ENCODE assay signal across 21 cellular contexts in genomic region chr5:168489059-168489458, GRCh38. TPM values are rescaled to one million over a fixed set of nuclear protein-coding genes. Genes with fewer than 3 reads are reported as not detected.
DNase-seq lines count a peak whose midpoint lies in the region; ATAC-seq, FAIRE-seq and TF ChIP-seq lines count a peak whose summit lies in the region.
"Had no signal": no experiment of that assay in that cellular context is flagged by ENCODE, and none has a peak within 500 bp of the region (broad histone marks: within the 10 kb centered on the region; RNA-seq: fewer than 3 reads in every experiment).

No MANE protein-coding gene starts in this region.

- no peaks in the 10 kb centered on the region for H3K27me3 Mint-ChIP-seq in neural crest cell (ENCODE audit: low read depth)
- H3K27me3 Mint-ChIP-seq: CD4-positive, alpha-beta memory T cell had no signal

- TF ChIP-seq CTCF in HepG2 (CRISPR knock-in tag; IDR thresholded peaks at IDR 0.05) (no peak), right lobe of liver (IDR thresholded peaks at IDR 0.05) (no peak), K562 (IDR thresholded peaks at IDR 0.05 in 2 of 3, conservative IDR thresholded peaks at IDR 0.05 in 1 of 3; ENCODE audit: insufficient read depth in 2 of 3, low read depth in 1 of 3, low read length in 3 of 3) (no peak), neural crest cell (conservative IDR thresholded peaks at IDR 0.05) (no peak)

- no peak overlapping the region for H3K4me3 ChIP-seq in HepG2 (replicated peaks in 1 of 3; ENCODE audit: insufficient read depth in 1 of 3, low read depth in 2 of 3, low read length in 3 of 3)
- no peak overlapping the region for H3K4me3 ChIP-seq in right lobe of liver
- H3K4me3 ChIP-seq in K562, result no peak overlapping the region
- H3K4me3 ChIP-seq: GM23338 had no signal

- WGBS in HepG2 (ENCODE audit: low lambda C conversion rate), result 97% methylated on average over 3 of the region's 3 CpGs
- 97% methylated on average over 3 of the region's 3 CpGs for WGBS in right lobe of liver (ENCODE audit: insufficient coverage, low coverage, low lambda C conversion rate, missing lambda C conversion rate)
- WGBS in K562 (ENCODE audit: insufficient coverage, low coverage, missing lambda C conversion rate), result 93% methylated on average over 3 of the region's 3 CpGs

- H3K36me3 ChIP-seq in HepG2 (replicated peaks in 1 of 2; ENCODE audit: control insufficient read depth in 1 of 2, insufficient read depth in 2 of 2, low read length in 2 of 2) (peaks cover 14 to 56% of the 10 kb centered on the region in 2 experiments), right lobe of liver (peaks cover 4 to 61% (median 28%) of the 10 kb centered on the region in 4 donors), K562 (ENCODE audit: control insufficient read depth, insufficient read depth, low read length) (peaks cover 64% of the 10 kb centered on the region)

- no peak for ATAC-seq in HepG2
- no peak for ATAC-seq in right lobe of liver
- ATAC-seq in K562, result no peak
- ATAC-seq: GM23338 had no signal

- TF ChIP-seq EP300 in HepG2 (IDR thresholded peaks at IDR 0.05; ENCODE audit: low read depth in 2 of 2, low read length in 2 of 2) (no peak), HepG2 (CRISPR knock-in tag; IDR thresholded peaks at IDR 0.05; ENCODE audit: borderline replicate concordance) (no peak), K562 (IDR thresholded peaks at IDR 0.05; ENCODE audit: low read length) (no peak)

- DNase-seq in HepG2 (ENCODE audit: low spot score) (no peak), right lobe of liver (no peak), K562 (ENCODE audit: extremely low read depth in 1 of 4, low spot score in 3 of 4) (no peak), neural crest cell (ENCODE audit: low read depth, low spot score) (no peak), NCI-H1694 treated with DMSO at 0.1 percent for 48 hours (lab: John Stamatoyannopoulos, UW) (no peak), NCI-H1436 treated with DMSO at 0.1 percent for 48 hours (lab: John Stamatoyannopoulos, UW) (no peak)
- DNase-seq: ACHN; CD4-positive, alpha-beta memory T cell; DMS153; DMS79; GDM1; HCEC 1CT; HFFc6 had no signal

- H3K9me3 ChIP-seq in HepG2 (ENCODE audit: low read length), result no peaks in the 10 kb centered on the region
- H3K9me3 ChIP-seq in right lobe of liver, result no peaks in the 10 kb centered on the region
- H3K9me3 ChIP-seq in K562 (replicated peaks; ENCODE audit: control insufficient read depth, insufficient read depth, low read depth, low read length), result no peaks in the 10 kb centered on the region

- H3K4me1 Mint-ChIP-seq in neural crest cell, result peaks cover 23% of the 10 kb centered on the region

- no peak overlapping the region for H3K4me2 ChIP-seq in HepG2 (ENCODE audit: low read depth, low read length)
- H3K4me2 ChIP-seq in K562 (ENCODE audit: insufficient read depth, low read length), result no peak overlapping the region
- H3K4me2 ChIP-seq: GM23338 had no signal

- in situ Hi-C loops in HepG2 (cut with HindIII; ENCODE audit: extremely low pct_ligation_motif_present, low pct_unique_long_range_greater_than_20kb) (loop anchor here (10.0 kb wide), 1 partner anchor 224 kb away; no protein-coding TSS in a partner anchor), K562 (cut with MboI) (no loop called here)

- H3K27ac ChIP-seq in HepG2 (ENCODE audit: extremely low read length, insufficient read depth, low read length), result no peak overlapping the region
- H3K27ac ChIP-seq in right lobe of liver, result no peak overlapping the region
- H3K27ac ChIP-seq in K562 (ENCODE audit: extremely low read depth, low read depth, low read length), result no peak overlapping the region
- H3K27ac ChIP-seq: C4-2B, HL-60 had no signal

- BruUV-seq in HepG2 (replicated peaks; lab: Mats Ljungman, UMichigan), result no TSS peak
- BruUV-seq in K562 (replicated peaks; lab: Mats Ljungman, UMichigan), result no TSS peak

- H3K9me3 Mint-ChIP-seq in neural crest cell, result no peaks in the 10 kb centered on the region
- H3K9me3 Mint-ChIP-seq: GM23338, HFFc6 had no signal

- H3K79me2 ChIP-seq in HepG2 (ENCODE audit: insufficient read depth, low read length), result peaks cover 33% of the 10 kb centered on the region
- peaks cover 26% of the 10 kb centered on the region for H3K79me2 ChIP-seq in K562 (ENCODE audit: control insufficient read depth, insufficient read depth, low read length)

- H2AFZ ChIP-seq in HepG2 (ENCODE audit: low read length) (no peak overlapping the region), K562 (ENCODE audit: low read depth, low read length) (no peak overlapping the region)
- H2AFZ ChIP-seq: GM23338 had no signal

- H3K9ac ChIP-seq in HepG2 (ENCODE audit: insufficient read depth, low read depth, low read length), result no peak overlapping the region
- no peak overlapping the region for H3K9ac ChIP-seq in K562 (ENCODE audit: insufficient read depth in 1 of 2, low read depth in 2 of 2, low read length in 2 of 2)

- no peak overlapping the region for H3K27ac Mint-ChIP-seq in neural crest cell (ENCODE audit: unreplicated experiment)
- H3K27ac Mint-ChIP-seq: GM23338 had no signal

- TF ChIP-seq RAD21 in HepG2 (CRISPR knock-in tag; IDR thresholded peaks at IDR 0.05) (no peak), K562 (CRISPR knock-in tag; conservative IDR thresholded peaks at IDR 0.05 in 1 of 2, IDR thresholded peaks at IDR 0.05 in 1 of 2) (no peak)

- no peak for TF ChIP-seq POLR2A in HepG2 (IDR thresholded peaks at IDR 0.05; ENCODE audit: insufficient read depth in 1 of 2, low read depth in 2 of 2, low read length in 2 of 2)
- no peak for TF ChIP-seq POLR2A in right lobe of liver (IDR thresholded peaks at IDR 0.05)
- TF ChIP-seq POLR2A in K562 (conservative IDR thresholded peaks at IDR 0.05), result no peak

- H3K27me3 ChIP-seq in HepG2 (ENCODE audit: control insufficient read depth in 1 of 2, insufficient read depth in 2 of 2, low read length in 2 of 2), result no peaks in the 10 kb centered on the region; a peak in 1 of 5 replicates
- H3K27me3 ChIP-seq in right lobe of liver, result no peaks in the 10 kb centered on the region
- H3K27me3 ChIP-seq in K562 (ENCODE audit: control insufficient read depth in 2 of 2, insufficient read depth in 2 of 2, low read length in 2 of 2), result no peaks in the 10 kb centered on the region

- H3K4me3 Mint-ChIP-seq in neural crest cell, result peak overlapping the region; percentile 7
- H3K4me3 Mint-ChIP-seq: GM23338, HFFc6 had no signal

- H4K20me1 ChIP-seq in HepG2 (ENCODE audit: insufficient read depth, low read length) (peaks cover 4% of the 10 kb centered on the region), K562 (replicated peaks; ENCODE audit: control insufficient read depth, insufficient read depth, low read length) (0 out of 2 replicates have a peak, but pooled peaks cover 4% of the 10 kb centered on the region)

- no peaks in the 10 kb centered on the region for H3K9me1 ChIP-seq in K562 (ENCODE audit: control insufficient read depth, insufficient read depth, low read length)

- POLR2A ChIA-PET in HepG2 (lab: Yijun Ruan, JAX), result no interaction called here
- POLR2A ChIA-PET in K562 (lab: Yijun Ruan, JAX), result no interaction called here

- FAIRE-seq in HepG2 (lab: Jason Lieb, UNC), result no peak
- no peak for FAIRE-seq in K562 (lab: Jason Lieb, UNC)
- FAIRE-seq: A204.1, GM12892, GM18507, H54 had no signal

- CTCF ChIA-PET in HepG2 (lab: Yijun Ruan, JAX; ENCODE audit: low intra/inter-chr PET ratio, low total read pairs) (no interaction called here), K562 (lab: Yijun Ruan, JAX; ENCODE audit: low intra/inter-chr PET ratio) (no interaction called here)

- intact Hi-C loops in HepG2 (cut with micrococcal nuclease; ENCODE audit: unreplicated experiment) (loop anchor here (10.0 kb wide), 1 partner anchor 86 kb away; the partner anchor contains the start of gene PANK3), right lobe of liver (cut with DNase I) (no loop called here), K562 (cut with micrococcal nuclease) (loop anchor here (5.0 kb wide), 1 partner anchor 88 kb away; the partner anchor contains the start of gene PANK3)

- H3K4me1 ChIP-seq in HepG2 (ENCODE audit: insufficient read depth, low read length), result peaks cover 22% of the 10 kb centered on the region; the same call in 1 of the 2 replicates
- H3K4me1 ChIP-seq in right lobe of liver, result peaks cover 0 to 7% (median 4%) of the 10 kb centered on the region in 4 donors
- peaks cover 0 to 2% of the 10 kb centered on the region in 2 experiments; a peak in 2 of 5 replicates for H3K4me1 ChIP-seq in K562 (replicated peaks in 1 of 2; ENCODE audit: control insufficient read depth in 2 of 2, insufficient read depth in 2 of 2, low read length in 2 of 2)

- H3K36me3 Mint-ChIP-seq in neural crest cell (ENCODE audit: low read depth), result peaks cover 13% of the 10 kb centered on the region

RNA-seq across cellular contexts. Expression of gene RARS1, which starts 2.8 kb away (rescaled TPM):
- total RNA-seq in HepG2 (2016; rRNA removed; fragmentation: Illumina TruSeq; extraction: Trizol) (170 and 234 TPM in 2 replicates), right lobe of liver (10 to 100 TPM; 25.7 to 41.1 (median 38.9) TPM), K562 (2014; rRNA removed) (97.0 and 109 TPM in 2 replicates), K562 (2014; rRNA removed; fragmentation: Illumina TruSeq; extraction: Trizol) (179 and 201 TPM in 2 replicates), K562 (2015; rRNA removed; fragmentation: Illumina TruSeq; extraction: Trizol) (135 and 151 TPM in 2 replicates), K562 (2021) (115 and 123 TPM in 2 replicates), neural crest cell (82.1 and 87.6 TPM in 2 replicates)
- 347 and 378 TPM in 2 replicates for total RNA-seq in HepG2 (2016; cell fraction: cytosol; rRNA removed; fragmentation: Illumina TruSeq; extraction: Trizol; ENCODE audit: low read depth)
- total RNA-seq in HepG2 (2016; cell fraction: insoluble cytoplasmic fraction; rRNA removed; fragmentation: Illumina TruSeq; extraction: Trizol), result 169 and 246 TPM in 2 replicates
- total RNA-seq in HepG2 (2016; cell fraction: membrane; rRNA removed; fragmentation: Illumina TruSeq; extraction: Trizol), result 105 and 124 TPM in 2 replicates
- total RNA-seq in HepG2 (2016; cell fraction: nucleus; rRNA removed; fragmentation: Illumina TruSeq; extraction: Trizol), result 78.0 and 91.8 TPM in 2 replicates
- polyA plus RNA-seq in HepG2 (2011; rRNA removed) (36.2 and 54.6 TPM in 2 replicates), K562 (2011; rRNA removed) (113 and 155 TPM in 2 replicates), K562 (2014; fragmentation: Illumina TruSeq; extraction: Trizol) (128 and 134 TPM in 2 replicates), K562 (2014; fragmentation: Nextera tagmentation; extraction: Ambion mirVana) (100 to 1,000 TPM; 139 to 196 TPM), K562 (2014; rRNA removed) (106 and 115 TPM in 2 replicates)
- 17.7 and 23.7 TPM in 2 replicates for polyA plus RNA-seq in HepG2 (2011; cell fraction: cytosol; rRNA removed)
- polyA plus RNA-seq in HepG2 (2011; cell fraction: nucleus; rRNA removed), result 36.1 and 43.2 TPM in 2 replicates
- polyA plus RNA-seq in HepG2 (2012), result 54.2 and 68.7 TPM in 2 replicates
- 10.9 and 12.8 TPM in 2 replicates for polyA plus RNA-seq in HepG2 (2016; cell fraction: cytosol; fragmentation: Illumina TruSeq; extraction: Trizol; ENCODE audit: low read depth)
- 148 and 154 TPM in 2 replicates for polyA plus RNA-seq in HepG2 (2016; cell fraction: insoluble cytoplasmic fraction; fragmentation: Illumina TruSeq; extraction: Trizol; ENCODE audit: low read depth)
- 18.4 and 20.4 TPM in 2 replicates for polyA plus RNA-seq in HepG2 (2016; cell fraction: membrane; fragmentation: Illumina TruSeq; extraction: Trizol; ENCODE audit: low read depth)
- polyA plus RNA-seq in HepG2 (2016; cell fraction: nucleus; fragmentation: Illumina TruSeq; extraction: Trizol; ENCODE audit: insufficient read depth, low read depth), result 93.6 and 93.7 TPM in 2 replicates
- 9.9 and 30.3 TPM in 2 replicates for polyA minus RNA-seq in HepG2 (2011; rRNA and poly(A)+ RNA removed; ENCODE audit: low replicate concordance)
- 33.1 and 33.8 TPM in 2 replicates for polyA minus RNA-seq in HepG2 (2011; cell fraction: cytosol; rRNA and poly(A)+ RNA removed)
- 68.4 and 69.3 TPM in 2 replicates for polyA minus RNA-seq in HepG2 (2011; cell fraction: nucleus; rRNA and poly(A)+ RNA removed)
- 68.3 and 208 TPM in 2 replicates for total RNA-seq in K562 (2011; cell fraction: chromatin; rRNA removed; ENCODE audit: low replicate concordance)
- total RNA-seq in K562 (2011; cell fraction: nucleolus; rRNA removed), result 29.7 and 35.0 TPM in 2 replicates
- 66.5 and 86.3 TPM in 2 replicates for total RNA-seq in K562 (2011; cell fraction: nucleoplasm; rRNA removed)
- 21.5 and 50.4 TPM in 2 replicates for polyA plus RNA-seq in K562 (2011; cell fraction: cytosol; rRNA removed)
- polyA plus RNA-seq in K562 (2011; cell fraction: nucleus; rRNA removed), result 34.0 and 58.0 TPM in 2 replicates
- 64.3 and 125 TPM in 2 replicates for polyA plus RNA-seq in K562 (2012)
- 163 and 169 TPM in 2 replicates for polyA minus RNA-seq in K562 (2011; rRNA and poly(A)+ RNA removed)
- polyA minus RNA-seq in K562 (2011; cell fraction: cytosol; rRNA and poly(A)+ RNA removed), result 38.4 and 62.4 TPM in 2 replicates
- polyA minus RNA-seq in K562 (2011; cell fraction: nucleus; rRNA and poly(A)+ RNA removed), result 23.7 and 40.7 TPM in 2 replicates

RNA-seq across cellular contexts. Expression of gene FBLL1, which starts 40.0 kb away (rescaled TPM):
- total RNA-seq in HepG2 (2016; rRNA removed; fragmentation: Illumina TruSeq; extraction: Trizol), result 0.18 and 0.29 TPM in 2 replicates
- total RNA-seq in HepG2 (2016; cell fraction: cytosol; rRNA removed; fragmentation: Illumina TruSeq; extraction: Trizol; ENCODE audit: low read depth), result 0.91 and 0.97 TPM in 2 replicates
- total RNA-seq in HepG2 (2016; cell fraction: insoluble cytoplasmic fraction; rRNA removed; fragmentation: Illumina TruSeq; extraction: Trizol), result 0.19 and 0.24 TPM in 2 replicates
- total RNA-seq in HepG2 (2016; cell fraction: membrane; rRNA removed; fragmentation: Illumina TruSeq; extraction: Trizol), result 0.77 and 0.96 TPM in 2 replicates
- total RNA-seq in HepG2 (2016; cell fraction: nucleus; rRNA removed; fragmentation: Illumina TruSeq; extraction: Trizol), result not detected in 2 replicates
- 0.17 and 0.34 TPM in 2 replicates for polyA plus RNA-seq in HepG2 (2011; rRNA removed)
- polyA plus RNA-seq in HepG2 (2011; cell fraction: cytosol; rRNA removed), result 0.18 and 0.43 TPM in 2 replicates
- 0.40 and 0.87 TPM in 2 replicates for polyA plus RNA-seq in HepG2 (2011; cell fraction: nucleus; rRNA removed)
- 0.27 and 0.44 TPM in 2 replicates for polyA plus RNA-seq in HepG2 (2012)
- polyA plus RNA-seq in HepG2 (2016; cell fraction: cytosol; fragmentation: Illumina TruSeq; extraction: Trizol; ENCODE audit: low read depth), result 0.92 and 0.95 TPM in 2 replicates
- 0.15 and 0.26 TPM in 2 replicates for polyA plus RNA-seq in HepG2 (2016; cell fraction: insoluble cytoplasmic fraction; fragmentation: Illumina TruSeq; extraction: Trizol; ENCODE audit: low read depth)
- 0.80 and 1.4 TPM in 2 replicates for polyA plus RNA-seq in HepG2 (2016; cell fraction: membrane; fragmentation: Illumina TruSeq; extraction: Trizol; ENCODE audit: low read depth)
- 0.61 TPM in 1 of 2 replicates, not detected in the other for polyA plus RNA-seq in HepG2 (2016; cell fraction: nucleus; fragmentation: Illumina TruSeq; extraction: Trizol; ENCODE audit: insufficient read depth, low read depth)
- polyA minus RNA-seq in HepG2 (2011; rRNA and poly(A)+ RNA removed; ENCODE audit: low replicate concordance), result 0.46 TPM in 1 of 2 replicates, not detected in the other
- polyA minus RNA-seq in HepG2 (2011; cell fraction: cytosol; rRNA and poly(A)+ RNA removed), result 0.79 TPM in 1 of 2 replicates, not detected in the other
- polyA minus RNA-seq in HepG2 (2011; cell fraction: nucleus; rRNA and poly(A)+ RNA removed), result not detected in 2 replicates
- under 1 TPM in 3 of 6 experiments, not detected in 3; 0.26 to 0.49 (median 0.38) TPM for total RNA-seq in right lobe of liver
- total RNA-seq in K562 (2011; cell fraction: chromatin; rRNA removed; ENCODE audit: low replicate concordance), result 0.25 TPM in 1 of 2 replicates, not detected in the other
- total RNA-seq in K562 (2011; cell fraction: nucleolus; rRNA removed), result not detected in 2 replicates
- not detected in 2 replicates for total RNA-seq in K562 (2011; cell fraction: nucleoplasm; rRNA removed)
- not detected in 2 replicates for total RNA-seq in K562 (2014; rRNA removed)
- not detected in 2 replicates for total RNA-seq in K562 (2014; rRNA removed; fragmentation: Illumina TruSeq; extraction: Trizol)
- total RNA-seq in K562 (2015; rRNA removed; fragmentation: Illumina TruSeq; extraction: Trizol), result not detected in 2 replicates
- total RNA-seq in K562 (2021), result not detected in 2 replicates
- polyA plus RNA-seq in K562 (2011; rRNA removed), result not detected in 2 replicates
- polyA plus RNA-seq in K562 (2011; cell fraction: cytosol; rRNA removed), result not detected in 2 replicates
- 0.07 and 0.13 TPM in 2 replicates for polyA plus RNA-seq in K562 (2011; cell fraction: nucleus; rRNA removed)
- polyA plus RNA-seq in K562 (2012), result not detected in 2 replicates
- polyA plus RNA-seq in K562 (2014; fragmentation: Illumina TruSeq; extraction: Trizol), result not detected in 2 replicates
- polyA plus RNA-seq in K562 (2014; fragmentation: Nextera tagmentation; extraction: Ambion mirVana), result not detected
- not detected in 2 replicates for polyA plus RNA-seq in K562 (2014; rRNA removed)
- not detected in 2 replicates for polyA minus RNA-seq in K562 (2011; rRNA and poly(A)+ RNA removed)
- polyA minus RNA-seq in K562 (2011; cell fraction: cytosol; rRNA and poly(A)+ RNA removed), result 1.2 TPM in 1 of 2 replicates, not detected in the other
- not detected in 2 replicates for polyA minus RNA-seq in K562 (2011; cell fraction: nucleus; rRNA and poly(A)+ RNA removed)
- 5.9 and 7.3 TPM in 2 replicates for total RNA-seq in neural crest cell
- total RNA-seq: HFFc6, HT1080 had no signal
- polyA plus RNA-seq: CD4-positive, alpha-beta memory T cell had no signal

Comparison
In these comparisons a context has a peak if more than half of its experiments do, and no peak if none do; other contexts are left out.
1. intact Hi-C loops: an anchor here in HepG2 (10.0 kb wide) and K562 (5.0 kb wide); none called in right lobe of liver.
2. Of the 241 proteins assayed by ChIP-seq in both HepG2 and K562: peak only in HepG2: none; only in K562: none; in both: ZNF121; in neither: 240.